In genomic region chr17:51165680-51166197, GRCh38 we compare ENCODE assay signal across 8 cellular contexts.
DNase-seq lines count a peak whose midpoint lies in the region; ATAC-seq lines count a peak whose summit lies in the region.

No MANE protein-coding gene starts in this region.

- H3K9me3 ChIP-seq in SK-N-MC (ENCODE audit: low read depth, low read length): no peaks in the 10 kb centered on the region
- H3K9me3 ChIP-seq in muscle layer of duodenum (ENCODE audit: control insufficient read depth in 1 of 2, low read length in 2 of 2): no peaks in the 10 kb centered on the region

- H3K4me3 ChIP-seq in SK-N-MC (peak overlapping the region; percentile 96), muscle layer of duodenum (ENCODE audit: low read depth in 1 of 2, low read length in 2 of 2) (peak overlapping the region; percentile 79 to 82)

- H3K4me1 ChIP-seq in muscle layer of duodenum (ENCODE audit: control insufficient read depth in 1 of 2, insufficient read depth in 2 of 2, low read length in 2 of 2): peaks cover 0 to 7% of the 10 kb centered on the region in 2 donors

- H3K27me3 ChIP-seq in muscle layer of duodenum (ENCODE audit: low read depth, low read length): no peaks in the 10 kb centered on the region

- ATAC-seq in HG02678 (IDR thresholded peaks at IDR 0.05; ENCODE audit: unreplicated experiment): peak; percentile 3
- ATAC-seq in effector memory CD8-positive, alpha-beta T cell (replicated peaks): peak; percentile 18

- H3K27ac ChIP-seq in SK-N-MC: peak overlapping the region; percentile 50; the same call in 1 of the 2 replicates
- peak overlapping the region; percentile 97 for H3K27ac ChIP-seq in muscle layer of duodenum (ENCODE audit: low read length)

- no peaks in the 10 kb centered on the region for H3K27me3 Mint-ChIP-seq in effector memory CD8-positive, alpha-beta T cell

- no peaks in the 10 kb centered on the region for H3K9me3 Mint-ChIP-seq in effector memory CD8-positive, alpha-beta T cell

- peaks cover 13 to 16% of the 10 kb centered on the region in 2 donors for H3K4me1 Mint-ChIP-seq in effector memory CD8-positive, alpha-beta T cell (ENCODE audit: low read depth in 2 of 2)

- peak overlapping the region; percentile 84 to 86 for H3K4me3 Mint-ChIP-seq in effector memory CD8-positive, alpha-beta T cell

- H3K27ac Mint-ChIP-seq in effector memory CD8-positive, alpha-beta T cell: peak overlapping the region; percentile 88 to 91

- H3K36me3 Mint-ChIP-seq in effector memory CD8-positive, alpha-beta T cell (ENCODE audit: insufficient read depth): peaks cover 53% of the 10 kb centered on the region

- H3K9ac ChIP-seq in SK-N-MC (ENCODE audit: insufficient read length): peak overlapping the region; percentile 95

- DNase-seq in NCI-H1417 (lab: John Stamatoyannopoulos, UW): peak in 2 of 3 experiments; percentile 48 to 59
- no peak for DNase-seq in NCI-H1417 treated with DMSO at 0.1 percent for 48 hours (lab: John Stamatoyannopoulos, UW)
- no peak for DNase-seq in SK-N-MC (ENCODE audit: low read depth, low spot score)
- DNase-seq in effector memory CD8-positive, alpha-beta T cell: peak in 1 of 3 experiments; percentile 43
- no peak for DNase-seq in medulla oblongata (ENCODE audit: extremely low spot score)
- no peak for DNase-seq in GM19240 (ENCODE audit: insufficient read length, low spot score)

- H3K36me3 ChIP-seq in SK-N-MC (ENCODE audit: insufficient read depth, low read length) (peaks cover 55% of the 10 kb centered on the region), muscle layer of duodenum (ENCODE audit: control insufficient read depth in 1 of 2, insufficient read depth in 2 of 2, low read length in 2 of 2) (peaks cover 28 to 35% of the 10 kb centered on the region in 2 donors)

Comparison
In these comparisons a context has a peak if more than half of its experiments do, and no peak if none do; other contexts are left out.
1. DNase-seq: peak in NCI-H1417 (2 of 3); none in NCI-H1417 treated with DMSO at 0.1 percent for 48 hours (single experiment), SK-N-MC (single experiment), medulla oblongata (single experiment) and GM19240 (single experiment).